Comparison of ENCODE assay signal across 7 cellular contexts in genomic region chr1:28112388-28113311, GRCh38. TPM values are rescaled to one million over a fixed set of nuclear protein-coding genes. Genes with fewer than 3 reads are reported as not detected.
A peak's percentile ranks its signal among the peaks of the same experiment; 100 is the strongest.
DNase-seq lines count a peak whose midpoint lies in the region; ATAC-seq and TF ChIP-seq lines count a peak whose summit lies in the region.

No MANE protein-coding gene starts in this region.

- H3K9me3 ChIP-seq in sigmoid colon = no peaks in the 10 kb centered on the region

- intact Hi-C loops in sigmoid colon (cut with DNase I) = no loop called here
- intact Hi-C loops in posterior vena cava (cut with DNase I) = no loop called here

- ATAC-seq in HG02885 (IDR thresholded peaks at IDR 0.05; ENCODE audit: poor library complexity, unreplicated experiment) = no peak

- WGBS in sigmoid colon, 2 donors = 80 to 81% methylated on average over 6 of the region's 6 CpGs

- peak; percentile 50 for TF ChIP-seq CTCF in GM12874 (IDR thresholded peaks at IDR 0.05; ENCODE audit: insufficient read depth, low read depth, low read length)
- no peak for TF ChIP-seq CTCF in epithelial cell of esophagus (IDR thresholded peaks at IDR 0.05; ENCODE audit: insufficient read depth, low read depth, low read length, missing control alignments)
- TF ChIP-seq CTCF in sigmoid colon (IDR thresholded peaks at IDR 0.05) = no peak

- DNase-seq in NOMO-1 treated with DMSO at 0.1 percent for 48 hours (lab: John Stamatoyannopoulos, UW; ENCODE audit: unreplicated experiment) (peak; percentile 81), epithelial cell of esophagus (ENCODE audit: low read depth) (peak; percentile 26), renal cortical epithelial cell (ENCODE audit: low read depth) (peak; percentile 98), sigmoid colon (no peak), posterior vena cava (ENCODE audit: low spot score) (no peak)

- H3K27me3 ChIP-seq in sigmoid colon = no peaks in the 10 kb centered on the region

- H3K4me3 ChIP-seq in epithelial cell of esophagus (ENCODE audit: low read length) (no peak overlapping the region), sigmoid colon (no peak overlapping the region)

- no peak for TF ChIP-seq EP300 in sigmoid colon (IDR thresholded peaks at IDR 0.05)

- no peak for TF ChIP-seq POLR2A in sigmoid colon (IDR thresholded peaks at IDR 0.05)

- H3K36me3 ChIP-seq in sigmoid colon = no peaks in the 10 kb centered on the region

- no peaks in the 10 kb centered on the region for H3K4me1 ChIP-seq in sigmoid colon

- peak overlapping the region in 1 of 4 donors; percentile 3 for H3K27ac ChIP-seq in sigmoid colon

RNA-seq across cellular contexts. Expression of gene EYA3, which starts 24.2 kb away (rescaled TPM):
- total RNA-seq in renal cortical epithelial cell (15.3 and 25.8 TPM in 2 replicates), sigmoid colon (1 to 10 TPM; 7.8 to 10.0 (median 8.8) TPM), posterior vena cava (10 to 100 TPM; 12.3 to 15.0 TPM)
- 1 to 10 TPM; 2.4 to 9.2 (median 4.2) TPM for polyA plus RNA-seq in sigmoid colon

Comparison
In these comparisons a context has a peak if more than half of its experiments do, and no peak if none do; other contexts are left out.
1. DNase-seq: peak in NOMO-1 treated with DMSO at 0.1 percent for 48 hours (single experiment), epithelial cell of esophagus (single experiment) and renal cortical epithelial cell (single experiment); none in sigmoid colon (single experiment) and posterior vena cava (single experiment).